17 cellular contexts compared by ENCODE assay signal in the genomic region with DNA sequence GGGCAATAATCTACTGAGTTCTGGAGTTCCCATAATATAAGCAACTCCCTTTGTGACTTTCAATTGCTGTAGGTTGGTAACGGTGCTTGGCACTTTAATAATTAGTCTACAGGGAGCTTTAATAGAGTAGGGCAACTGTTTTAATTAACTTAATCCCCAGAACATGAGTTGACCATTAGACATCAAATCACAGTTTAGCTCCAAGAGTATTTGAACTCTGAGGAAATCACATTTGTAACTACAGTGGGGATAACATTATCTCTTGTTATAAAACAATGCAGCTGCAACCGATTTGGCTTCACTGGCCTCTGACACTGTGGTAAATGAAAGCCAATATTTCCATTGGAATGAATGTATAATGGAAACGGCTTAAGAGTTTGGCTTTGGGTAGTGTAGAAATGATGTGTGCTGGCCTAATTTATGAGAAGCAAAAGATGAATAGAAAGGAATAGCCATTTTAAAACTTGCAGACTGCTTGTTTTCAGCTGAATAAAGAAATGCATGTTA.
"Had no signal": no experiment of that assay in that cellular context is flagged by ENCODE, and none has a peak within 500 bp of the region (broad histone marks: within the 10 kb centered on the region; RNA-seq: fewer than 3 reads in every experiment).

No MANE protein-coding gene starts in this region.

- H3K27me3 Mint-ChIP-seq: activated naive CD4-positive, alpha-beta T cell treated with anti-CD3 and anti-CD28 coated beads, Interleukin-2, amount 10 ng/mL, durations not matched to agents 7 days and 5 days; activated T-helper 17 cell treated with anti-CD3 and anti-CD28 coated beads, Interleukin-2, amount 50 U/mL, for 72 hours; memory B cell; stimulated activated naive CD8-positive, alpha-beta T cell treated with anti-CD3 and anti-CD28 coated beads, Interleukin-15, amount 100 ng/mL, for 72 hours had no signal

- H3K4me1 ChIP-seq: sigmoid colon had no signal

- H3K27ac ChIP-seq: coronary artery, sigmoid colon, thoracic aorta, VCaP had no signal

- DNase-seq: activated CD8-positive, alpha-beta memory T cell treated with anti-CD3 and anti-CD28 coated beads, Interleukin-2, amount 50 U/mL, for 48 hours; activated CD8-positive, alpha-beta T cell treated with anti-CD3 and anti-CD28 coated beads, Interleukin-2, amount 10 ng/mL, durations not matched to agents 7 days and 5 days; activated naive CD4-positive, alpha-beta T cell treated with anti-CD3 and anti-CD28 coated beads, Interleukin-2, amount 10 ng/mL, durations not matched to agents 7 days and 5 days; central memory CD4-positive, alpha-beta T cell; effector CD8-positive, alpha-beta T cell; immature natural killer cell; sigmoid colon; stimulated activated CD4-positive, alpha-beta T cell treated with anti-CD3 and anti-CD28 coated beads, Interleukin-15, amount 100 ng/mL, for 24 hours; stimulated activated CD4-positive, alpha-beta T cell treated with anti-CD3 and anti-CD28 coated beads, Interleukin-4, amount 100 ng/mL, for 4 hours; stimulated activated naive CD8-positive, alpha-beta T cell treated with anti-CD3 and anti-CD28 coated beads, Interleukin-15, amount 100 ng/mL, for 72 hours; T1000 had no signal

- H3K4me1 Mint-ChIP-seq: activated naive CD4-positive, alpha-beta T cell treated with anti-CD3 and anti-CD28 coated beads, Interleukin-2, amount 10 ng/mL, durations not matched to agents 7 days and 5 days; activated T-helper 17 cell treated with anti-CD3 and anti-CD28 coated beads, Interleukin-2, amount 50 U/mL, for 72 hours; immature natural killer cell; memory B cell; stimulated activated naive CD8-positive, alpha-beta T cell treated with anti-CD3 and anti-CD28 coated beads, Interleukin-15, amount 100 ng/mL, for 72 hours had no signal

- H3K9me3 Mint-ChIP-seq: activated T-helper 17 cell treated with anti-CD3 and anti-CD28 coated beads, Interleukin-2, amount 50 U/mL, for 72 hours; nephron had no signal

- ATAC-seq: activated CD8-positive, alpha-beta T cell treated with anti-CD3 and anti-CD28 coated beads, Interleukin-2, amount 10 ng/mL, durations not matched to agents 7 days and 5 days; activated T-helper 17 cell treated with anti-CD3 and anti-CD28 coated beads, Interleukin-2, amount 50 U/mL, for 72 hours; stimulated activated naive CD8-positive, alpha-beta T cell treated with anti-CD3 and anti-CD28 coated beads, Interleukin-15, amount 100 ng/mL, for 72 hours had no signal

- H3K36me3 ChIP-seq: sigmoid colon, thoracic aorta had no signal

- H3K9me3 ChIP-seq: sigmoid colon, thoracic aorta had no signal

- H3K27ac Mint-ChIP-seq: activated CD8-positive, alpha-beta T cell treated with anti-CD3 and anti-CD28 coated beads, Interleukin-2, amount 10 ng/mL, durations not matched to agents 7 days and 5 days; activated naive CD4-positive, alpha-beta T cell treated with anti-CD3 and anti-CD28 coated beads, Interleukin-2, amount 10 ng/mL, durations not matched to agents 7 days and 5 days; activated T-helper 17 cell treated with anti-CD3 and anti-CD28 coated beads, Interleukin-2, amount 50 U/mL, for 72 hours; immature natural killer cell; memory B cell; stimulated activated naive CD8-positive, alpha-beta T cell treated with anti-CD3 and anti-CD28 coated beads, Interleukin-15, amount 100 ng/mL, for 72 hours had no signal

- H3K4me3 ChIP-seq: coronary artery, sigmoid colon, thoracic aorta had no signal

- H3K4me3 Mint-ChIP-seq: activated CD8-positive, alpha-beta T cell treated with anti-CD3 and anti-CD28 coated beads, Interleukin-2, amount 10 ng/mL, durations not matched to agents 7 days and 5 days; activated naive CD4-positive, alpha-beta T cell treated with anti-CD3 and anti-CD28 coated beads, Interleukin-2, amount 10 ng/mL, durations not matched to agents 7 days and 5 days; activated T-helper 17 cell treated with anti-CD3 and anti-CD28 coated beads, Interleukin-2, amount 50 U/mL, for 72 hours; immature natural killer cell; memory B cell; nephron; stimulated activated naive CD8-positive, alpha-beta T cell treated with anti-CD3 and anti-CD28 coated beads, Interleukin-15, amount 100 ng/mL, for 72 hours had no signal

- H3K36me3 Mint-ChIP-seq: activated naive CD4-positive, alpha-beta T cell treated with anti-CD3 and anti-CD28 coated beads, Interleukin-2, amount 10 ng/mL, durations not matched to agents 7 days and 5 days; immature natural killer cell; memory B cell had no signal
